19 cellular contexts compared by ENCODE assay signal in the genomic region with DNA sequence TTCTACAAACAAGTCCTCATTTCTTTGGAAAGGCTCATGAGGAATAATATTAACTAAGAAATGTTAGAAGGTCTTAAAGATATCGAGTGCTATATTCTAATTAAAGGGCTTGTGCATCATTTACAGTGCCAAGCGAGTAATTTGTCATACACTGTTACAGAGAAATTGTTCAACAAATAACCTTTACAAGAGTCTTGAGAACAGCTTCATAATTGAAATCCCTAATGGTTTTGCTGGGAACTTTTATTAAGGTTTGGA.
"Had no signal": no experiment of that assay in that cellular context is flagged by ENCODE, and none has a peak within 500 bp of the region (broad histone marks: within the 10 kb centered on the region; RNA-seq: fewer than 3 reads in every experiment).

No MANE protein-coding gene starts in this region.

- H3K27ac ChIP-seq: ascending aorta, parathyroid adenoma, spleen, testis, upper lobe of right lung had no signal

- H3K9me3 ChIP-seq: ascending aorta, spleen, testis, upper lobe of right lung had no signal

- H3K36me3 ChIP-seq: ascending aorta, spleen, upper lobe of right lung had no signal

- H3K4me1 ChIP-seq: ascending aorta, parathyroid adenoma, spleen, testis had no signal

- H3K27me3 ChIP-seq: ascending aorta, spleen, testis, upper lobe of right lung had no signal

- ATAC-seq: activated T-cell treated with anti-CD3 and anti-CD28 coated beads, Interleukin-2, amount 50 U/mL, for 72 hours; left lobe of liver; stimulated activated memory B cell treated with anti-CD40 and anti-IgM and Interleukin-4, amounts not matched to agents 10 μg/mL and 1 μg/mL and 100 μg/mL, for 72 hours; upper lobe of right lung had no signal

- DNase-seq: activated CD4-positive, alpha-beta T cell treated with anti-CD3 and anti-CD28 coated beads for 1 hour; activated CD4-positive, alpha-beta T cell treated with anti-CD3 and anti-CD28 coated beads, Interleukin-2, amount 50 U/mL, for 4 hours; activated effector memory CD4-positive, alpha-beta T cell treated with anti-CD3 and anti-CD28 coated beads, Interleukin-2, amount 50 U/mL, for 16 hours; activated naive CD4-positive, alpha-beta T cell treated with anti-CD3 and anti-CD28 coated beads, Interleukin-2, amount 50 U/mL, for 16 hours; activated T-cell treated with anti-CD3 and anti-CD28 coated beads, Interleukin-2, amount 50 U/mL, for 72 hours; effector CD4-positive, alpha-beta T cell; foreskin fibroblast; hypothalamus; islet precursor cell; naive B cell; spleen; stimulated activated CD4-positive, alpha-beta T cell treated with anti-CD3 and anti-CD28 coated beads, Interleukin-4, amount 100 ng/mL, for 4 hours; T1000; testis; upper lobe of right lung had no signal

- H3K4me3 ChIP-seq: ascending aorta, spleen, testis, upper lobe of right lung had no signal
